In genomic region chr14:64417771-64418125, GRCh38 we compare ENCODE assay signal across 28 cellular contexts.
"Had no signal": no experiment of that assay in that cellular context is flagged by ENCODE, and none has a peak within 500 bp of the region (broad histone marks: within the 10 kb centered on the region; RNA-seq: fewer than 3 reads in every experiment).

No MANE protein-coding gene starts in this region.

- H3K27ac ChIP-seq: SK-N-MC had no signal

- H3K4me1 Mint-ChIP-seq: activated B cell treated with CpG ODN at 0.5 μM for 24 hours, T-cell had no signal

- ATAC-seq: activated naive CD8-positive, alpha-beta T cell treated with anti-CD3 and anti-CD28 coated beads, Interleukin-2, amount 50 U/mL, for 24 hours; PC-3; T-cell had no signal

- H3K9me3 Mint-ChIP-seq: activated B cell treated with CpG ODN at 0.5 μM for 24 hours; activated CD4-positive, alpha-beta T cell treated with anti-CD3 and anti-CD28 coated beads, Interleukin-2, amount 10 ng/mL, durations not matched to agents 24 days and 14 days; activated naive CD4-positive, alpha-beta T cell treated with anti-CD3 and anti-CD28 coated beads, Interleukin-2, amount 50 U/mL, for 72 hours; activated naive CD8-positive, alpha-beta T cell treated with anti-CD3 and anti-CD28 coated beads, Interleukin-2, amount 50 U/mL, for 24 hours; brain; T-cell had no signal

- H3K4me3 Mint-ChIP-seq: activated B cell treated with CpG ODN at 0.5 μM for 24 hours; activated CD4-positive, alpha-beta T cell treated with anti-CD3 and anti-CD28 coated beads, Interleukin-2, amount 10 ng/mL, durations not matched to agents 24 days and 14 days; activated naive CD8-positive, alpha-beta T cell treated with anti-CD3 and anti-CD28 coated beads, Interleukin-2, amount 50 U/mL, for 24 hours; brain; T-cell had no signal

- FAIRE-seq: astrocyte, RCC 7860, TTC549 had no signal

- H3K27ac Mint-ChIP-seq: activated B cell treated with CpG ODN at 0.5 μM for 24 hours; activated CD4-positive, alpha-beta T cell treated with anti-CD3 and anti-CD28 coated beads, Interleukin-2, amount 10 ng/mL, durations not matched to agents 24 days and 14 days; activated naive CD8-positive, alpha-beta T cell treated with anti-CD3 and anti-CD28 coated beads, Interleukin-2, amount 50 U/mL, for 24 hours; brain; T-cell had no signal

- H3K4me3 ChIP-seq: SK-N-MC had no signal

- H3K27me3 Mint-ChIP-seq: activated B cell treated with CpG ODN at 0.5 μM for 24 hours; activated CD4-positive, alpha-beta T cell treated with anti-CD3 and anti-CD28 coated beads, Interleukin-2, amount 10 ng/mL, durations not matched to agents 24 days and 14 days; activated naive CD8-positive, alpha-beta T cell treated with anti-CD3 and anti-CD28 coated beads, Interleukin-2, amount 50 U/mL, for 24 hours; brain; T-cell had no signal

- DNase-seq: activated B cell treated with CpG ODN at 0.5 μM for 24 hours; activated CD4-positive, alpha-beta T cell treated with anti-CD3 and anti-CD28 coated beads for 1 hour; activated CD4-positive, alpha-beta T cell treated with anti-CD3 and anti-CD28 coated beads, Interleukin-2, amount 10 ng/mL, durations not matched to agents 24 days and 14 days; activated CD4-positive, alpha-beta T cell treated with anti-CD3 and anti-CD28 coated beads, Interleukin-2, amount 50 U/mL, for 48 hours; activated effector memory CD4-positive, alpha-beta T cell treated with Interleukin-2 at 50 U/mL for 16 hours; activated naive CD4-positive, alpha-beta T cell; activated naive CD8-positive, alpha-beta T cell treated with anti-CD3 and anti-CD28 coated beads, Interleukin-2, amount 50 U/mL, for 24 hours; activated T-cell treated with anti-CD3 and anti-CD28 coated beads for 4 hours; activated T-cell treated with anti-CD3 and anti-CD28 coated beads, Interleukin-2, amount 50 U/mL, for 48 hours; amygdala; Karpas-422; MM.1S; NCI-H1105; NCI-H1436 treated with DMSO at 0.1 percent for 48 hours; NCI-H187; NCI-H2081; NCI-H524; SIG-M5; T-cell; T-helper 2 cell; T1000 had no signal
